1 cellular context compared by ENCODE assay signal in genomic region chr20:62159835-62160234, GRCh38.
TF ChIP-seq lines count a peak whose summit lies in the region.

No MANE protein-coding gene starts in this region.

TF ChIP-seq in HEK293, 187 proteins besides CTCF, POLR2A, EP300 and RAD21 (continued from another document):
- peak; percentile 88 for TF ChIP-seq KLF17 (tag by site-specific recombination; IDR thresholded peaks at IDR 0.05)
- peak; percentile 44 for TF ChIP-seq ZIC2 (tag by site-specific recombination; IDR thresholded peaks at IDR 0.05)
- TF ChIP-seq ZSCAN4 (tag by site-specific recombination; IDR thresholded peaks at IDR 0.05), result no peak
